ENCODE assay signal across 8 cellular contexts in genomic region chrX:39755152-39756032, GRCh38.
DNase-seq lines count a peak whose midpoint lies in the region; ATAC-seq, FAIRE-seq and TF ChIP-seq lines count a peak whose summit lies in the region.

No MANE protein-coding gene starts in this region.

- intact Hi-C loops in K562 (cut with micrococcal nuclease): no loop called here
- intact Hi-C loops in kidney (cut with DNase I): no loop called here
- intact Hi-C loops in testis (cut with DNase I; ENCODE audit: low total_unique reads): no loop called here

- H3K27ac ChIP-seq in AG04450 (ENCODE audit: low read depth, low read length) (peak overlapping the region; percentile 77), K562 (ENCODE audit: extremely low read depth, low read depth, low read length) (peak overlapping the region; percentile 33; the same call in 1 of the 3 replicates), kidney (ENCODE audit: low read depth in 2 of 2, low read length in 2 of 2) (peak overlapping the region; percentile 65 to 86), testis (peak overlapping the region; percentile 18 to 59)

- CTCF ChIA-PET in AG04450 (lab: Charles Lee): no interaction called here
- CTCF ChIA-PET in K562 (lab: Yijun Ruan, JAX; ENCODE audit: low intra/inter-chr PET ratio): no interaction called here

- no peak for TF ChIP-seq CTCF in AG04450 (IDR thresholded peaks at IDR 0.05; ENCODE audit: low read depth, low read length)
- TF ChIP-seq CTCF in K562 (IDR thresholded peaks at IDR 0.05 in 2 of 3, conservative IDR thresholded peaks at IDR 0.05 in 1 of 3; ENCODE audit: insufficient read depth in 2 of 3, low read depth in 1 of 3, low read length in 3 of 3): no peak
- TF ChIP-seq CTCF in kidney (IDR thresholded peaks at IDR 0.05; ENCODE audit: borderline replicate concordance, extremely low read depth, insufficient read depth): no peak
- no peak for TF ChIP-seq CTCF in testis (IDR thresholded peaks at IDR 0.05)

- TF ChIP-seq RAD21 in K562 (CRISPR knock-in tag; conservative IDR thresholded peaks at IDR 0.05 in 1 of 2, IDR thresholded peaks at IDR 0.05 in 1 of 2): peak in 1 of 2 experiments; percentile 23; a peak in 1 of 4 replicates

- H3K4me1 ChIP-seq in K562 (replicated peaks in 1 of 2; ENCODE audit: control insufficient read depth in 2 of 2, insufficient read depth in 2 of 2, low read length in 2 of 2): peaks cover 12 to 18% of the 10 kb centered on the region in 2 experiments; a peak in 4 of 5 replicates
- H3K4me1 ChIP-seq in kidney (ENCODE audit: control insufficient read depth in 1 of 2, insufficient read depth in 1 of 2, low read depth in 1 of 2, low read length in 2 of 2): peaks cover 12 to 14% of the 10 kb centered on the region in 2 donors
- peaks cover 7% of the 10 kb centered on the region for H3K4me1 ChIP-seq in testis

- H4K20me1 ChIP-seq in K562 (replicated peaks; ENCODE audit: control insufficient read depth, insufficient read depth, low read length): no peaks in the 10 kb centered on the region

- FAIRE-seq in K562 (lab: Jason Lieb, UNC) (peak; percentile 83), kidney (lab: Jason Lieb, UNC) (no peak)

- H3K27me3 ChIP-seq in AG04450 (ENCODE audit: control insufficient read depth, insufficient read depth, low read length): no peaks in the 10 kb centered on the region
- no peaks in the 10 kb centered on the region; a peak in 1 of 5 replicates for H3K27me3 ChIP-seq in K562 (ENCODE audit: control insufficient read depth in 2 of 2, insufficient read depth in 2 of 2, low read length in 2 of 2)
- no peaks in the 10 kb centered on the region for H3K27me3 ChIP-seq in testis

- H3K79me2 ChIP-seq in K562 (ENCODE audit: control insufficient read depth, insufficient read depth, low read length): no peaks in the 10 kb centered on the region

- TF ChIP-seq POLR2A in K562 (conservative IDR thresholded peaks at IDR 0.05) (no peak), testis (IDR thresholded peaks at IDR 0.05) (no peak)

- peak overlapping the region in 1 of 2 experiments; percentile 71; a peak in 2 of 4 replicates for H3K9ac ChIP-seq in K562 (ENCODE audit: insufficient read depth in 1 of 2, low read depth in 2 of 2, low read length in 2 of 2)
- peak overlapping the region in 1 of 2 donors; percentile 34 for H3K9ac ChIP-seq in kidney (ENCODE audit: low read length in 2 of 2)

- ATAC-seq in K562 (peak; percentile 85), HG02610 (IDR thresholded peaks at IDR 0.05; ENCODE audit: unreplicated experiment) (no peak), HG03342 (IDR thresholded peaks at IDR 0.05; ENCODE audit: unreplicated experiment) (no peak)

- H2AFZ ChIP-seq in K562 (ENCODE audit: low read depth, low read length): peak overlapping the region; percentile 81

- H3K36me3 ChIP-seq in K562 (ENCODE audit: control insufficient read depth, insufficient read depth, low read length) (no peaks in the 10 kb centered on the region), kidney (ENCODE audit: control insufficient read depth in 1 of 2, insufficient read depth in 2 of 2, low read length in 2 of 2) (no peaks in the 10 kb centered on the region), testis (ENCODE audit: low read depth, missing control alignments) (no peaks in the 10 kb centered on the region)

- DNase-seq in AG04450 (ENCODE audit: low read depth, low spot score): peak; percentile 76
- DNase-seq in M059J (ENCODE audit: low read depth): peak; percentile 98
- peak; percentile 62 to 81 (median 72) for DNase-seq in K562 (ENCODE audit: extremely low read depth in 1 of 4, low spot score in 3 of 4)
- DNase-seq in kidney: peak; percentile 95
- peak; percentile 79 for DNase-seq in testis
- no peak for DNase-seq in activated CD4-positive, alpha-beta T cell treated with anti-CD3 and anti-CD28 coated beads, Interleukin-2, amount 50 U/mL, for 48 hours

- POLR2A ChIA-PET in AG04450 (lab: Yijun Ruan, JAX) (no interaction called here), K562 (lab: Yijun Ruan, JAX) (no interaction called here)

- in situ Hi-C loops in K562 (cut with MboI): no loop called here

- no peak for TF ChIP-seq EP300 in K562 (IDR thresholded peaks at IDR 0.05; ENCODE audit: low read length)

- H3K4me2 ChIP-seq in K562 (ENCODE audit: insufficient read depth, low read length): peak overlapping the region; percentile 52; the same call in 1 of the 2 replicates

- BruUV-seq in K562 (replicated peaks; lab: Mats Ljungman, UMichigan): no TSS peak

- H3K9me3 ChIP-seq in AG04450 (ENCODE audit: control insufficient read depth, insufficient read depth, low read length): no peaks in the 10 kb centered on the region
- H3K9me3 ChIP-seq in K562 (replicated peaks; ENCODE audit: control insufficient read depth, insufficient read depth, low read depth, low read length): no peaks in the 10 kb centered on the region
- H3K9me3 ChIP-seq in kidney (ENCODE audit: control insufficient read depth in 1 of 2, low read length in 2 of 2): no peaks in the 10 kb centered on the region
- H3K9me3 ChIP-seq in testis: no peaks in the 10 kb centered on the region

- H3K9me1 ChIP-seq in K562 (ENCODE audit: control insufficient read depth, insufficient read depth, low read length): no peaks in the 10 kb centered on the region

- 27% methylated on average over 21 of the region's 25 CpGs for WGBS in K562 (ENCODE audit: insufficient coverage, low coverage, missing lambda C conversion rate)
- WGBS in testis, 2 donors: 53 to 55% methylated on average over 3 to 19 of the region's 25 CpGs

- H3K4me3 ChIP-seq in AG04450 (ENCODE audit: low read depth, low read length) (no peak overlapping the region), K562 (no peak overlapping the region), kidney (ENCODE audit: low read length in 2 of 2) (no peak overlapping the region), testis (no peak overlapping the region)

TF ChIP-seq in K562, 482 proteins besides CTCF, POLR2A, EP300 and RAD21 (continues in another document):
- TF ChIP-seq, protein P1, sequence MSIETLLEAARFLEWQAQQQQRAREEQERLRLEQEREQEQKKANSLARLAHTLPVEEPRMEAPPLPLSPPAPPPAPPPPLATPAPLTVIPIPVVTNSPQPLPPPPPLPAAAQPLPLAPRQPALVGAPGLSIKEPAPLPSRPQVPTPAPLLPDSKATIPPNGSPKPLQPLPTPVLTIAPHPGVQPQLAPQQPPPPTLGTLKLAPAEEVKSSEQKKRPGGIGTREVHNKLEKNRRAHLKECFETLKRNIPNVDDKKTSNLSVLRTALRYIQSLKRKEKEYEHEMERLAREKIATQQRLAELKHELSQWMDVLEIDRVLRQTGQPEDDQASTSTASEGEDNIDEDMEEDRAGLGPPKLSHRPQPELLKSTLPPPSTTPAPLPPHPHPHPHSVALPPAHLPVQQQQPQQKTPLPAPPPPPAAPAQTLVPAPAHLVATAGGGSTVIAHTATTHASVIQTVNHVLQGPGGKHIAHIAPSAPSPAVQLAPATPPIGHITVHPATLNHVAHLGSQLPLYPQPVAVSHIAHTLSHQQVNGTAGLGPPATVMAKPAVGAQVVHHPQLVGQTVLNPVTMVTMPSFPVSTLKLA (conservative IDR thresholded peaks at IDR 0.05): 0 out of 4 replicates have a peak, but pooled peaks of 1 of the 2 experiments have one; percentile 35
- TF ChIP-seq ATF3 (IDR thresholded peaks at IDR 0.05) (peak; percentile 84), ATF3 (CRISPR knock-in tag; conservative IDR thresholded peaks at IDR 0.05) (no peak; the same call in 1 of the 2 replicates), ATF7 (IDR thresholded peaks at IDR 0.05) (peak; percentile 64), CBFA2T3 (IDR thresholded peaks at IDR 0.05) (0 out of 2 replicates have a peak, but pooled peaks have one; percentile 9), ZNF507 (tag; conservative IDR thresholded peaks at IDR 0.05) (no peak), ZFX (CRISPR knock-in tag; IDR thresholded peaks at IDR 0.05) (peak; percentile 46; the same call in 1 of the 2 replicates), DPF2 (IDR thresholded peaks at IDR 0.05) (peak; percentile 43; the same call in 1 of the 2 replicates)

Comparison
In these comparisons a context has a peak if more than half of its experiments do, and no peak if none do; other contexts are left out.
1. DNase-seq: peak in AG04450 (single experiment), M059J (single experiment), K562 (4 of 4), kidney (single experiment) and testis (single experiment); none in activated CD4-positive, alpha-beta T cell treated with anti-CD3 and anti-CD28 coated beads, Interleukin-2, amount 50 U/mL, for 48 hours (0 of 2).
2. Peak in every context shown above with its lines, with median percentiles within 50 percentile points of each other: H3K27ac ChIP-seq.